Comparison of ENCODE assay signal across 15 cellular contexts in the genomic region with DNA sequence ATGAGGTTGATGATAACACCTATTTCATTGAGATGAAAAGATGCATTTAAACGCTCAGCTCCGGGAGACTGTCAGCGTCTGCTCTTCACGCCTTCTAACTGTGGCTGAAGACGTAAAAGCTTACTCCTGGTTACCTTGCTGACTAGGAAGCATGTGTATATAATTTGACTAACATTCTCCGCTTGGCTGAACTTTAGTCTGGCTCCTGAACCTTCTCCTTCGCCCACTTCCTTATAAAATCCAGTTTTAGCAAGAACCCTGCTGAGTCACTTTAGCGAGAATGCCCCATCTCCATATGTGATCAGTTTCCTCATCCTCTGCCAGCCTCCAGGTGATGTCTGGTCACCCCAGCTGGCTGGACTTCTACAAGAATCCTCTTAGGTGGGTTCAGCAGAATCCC. TPM values are rescaled to one million over a fixed set of nuclear protein-coding genes. Genes with fewer than 3 reads are reported as not detected.
DNase-seq lines count a peak whose midpoint lies in the region; ATAC-seq, FAIRE-seq and TF ChIP-seq lines count a peak whose summit lies in the region.
"Had no signal": no experiment of that assay in that cellular context is flagged by ENCODE, and none has a peak within 500 bp of the region (broad histone marks: within the 10 kb centered on the region; RNA-seq: fewer than 3 reads in every experiment).

No MANE protein-coding gene starts in this region.

- H3K4me2 ChIP-seq in H9 (ENCODE audit: insufficient read depth, insufficient read length, low read length), result no peak overlapping the region

- H3K9me3 ChIP-seq in H9 (ENCODE audit: control insufficient read depth, low read depth, low read length), result no peaks in the 10 kb centered on the region
- H3K9me3 ChIP-seq: HAP-1, SJSA1 had no signal

- H2BK12ac ChIP-seq in H9 (ENCODE audit: insufficient read length, low read depth, low read length), result no peak overlapping the region

- FAIRE-seq in RCC 7860 (lab: Jason Lieb, UNC), result peak; percentile 96
- FAIRE-seq: G401.6, GM18507, islet of Langerhans had no signal

- no peak overlapping the region for H3K4me3 Mint-ChIP-seq in H9
- peak overlapping the region; percentile 20 for H3K4me3 Mint-ChIP-seq in glutamatergic neuron (ENCODE audit: unreplicated experiment)

- H3K79me2 ChIP-seq in H9 (ENCODE audit: insufficient read depth, low read length), result no peaks in the 10 kb centered on the region

- TF ChIP-seq CTCF in H9 (conservative IDR thresholded peaks at IDR 0.05) (no peak), glutamatergic neuron (IDR thresholded peaks at IDR 0.05; ENCODE audit: partially characterized antibody, unreplicated experiment) (no peak)

- no peak overlapping the region for H2BK5ac ChIP-seq in H9 (ENCODE audit: insufficient read length, low read length)

- no peaks in the 10 kb centered on the region for H3K79me1 ChIP-seq in H9 (ENCODE audit: insufficient read depth, low read depth, low read length, poor library complexity, severe bottlenecking)

- no peak overlapping the region for H3K18ac ChIP-seq in H9 (ENCODE audit: insufficient read length, low read depth, low read length)

- H3K4ac ChIP-seq in H9 (ENCODE audit: low read depth, low read length), result no peak overlapping the region

- no peak overlapping the region for H3K14ac ChIP-seq in H9 (ENCODE audit: insufficient read depth, low read length)

- DNase-seq in A172 (ENCODE audit: low spot score) (peak; percentile 23), H9 (no peak), RCC 7860 (ENCODE audit: low spot score) (peak; percentile 96), glutamatergic neuron (no peak), cerebellar cortex (ENCODE audit: low spot score) (no peak), NCI-H774 (lab: John Stamatoyannopoulos, UW) (no peak), NCI-H1417 (lab: John Stamatoyannopoulos, UW) (no peak)
- DNase-seq: amniotic stem cell, NCI-H1092 treated with DMSO at 0.1 percent for 48 hours had no signal

- H3K27ac ChIP-seq in H9 (ENCODE audit: insufficient read length, low read depth, low read length), result no peak overlapping the region
- H3K27ac ChIP-seq: SJSA1 had no signal

- H2BK20ac ChIP-seq in H9 (ENCODE audit: low read depth, low read length, poor library complexity, severe bottlenecking), result no peak overlapping the region

- peak overlapping the region in 2 of 3 experiments; percentile 8 to 41; a peak in 1 of 7 replicates for H3K27ac Mint-ChIP-seq in H9
- no peak overlapping the region for H3K27ac Mint-ChIP-seq in glutamatergic neuron (ENCODE audit: unreplicated experiment)

- WGBS in H9 (ENCODE audit: extremely low coverage, insufficient read length, low lambda C conversion rate), result no CpG with 5 or more reads among the region's 8 CpGs

- H4K8ac ChIP-seq in H9 (replicated peaks; ENCODE audit: insufficient read length, low read depth, low read length), result no peak overlapping the region

- H3K27me3 ChIP-seq in H9 (ENCODE audit: insufficient read depth, low read length), result no peaks in the 10 kb centered on the region; the same call in 1 of the 2 replicates
- H3K27me3 ChIP-seq: SJSA1 had no signal

- no peak overlapping the region for H3K9ac ChIP-seq in H9 (ENCODE audit: extremely low read depth, insufficient read length, low read length)

- no peak overlapping the region for H2AFZ ChIP-seq in H9 (ENCODE audit: low read length)

- H3K23ac ChIP-seq in H9 (ENCODE audit: insufficient read length, low read depth, low read length), result no peak overlapping the region

- no peaks in the 10 kb centered on the region; the same call in 1 of the 2 replicates for H3K4me1 ChIP-seq in H9 (ENCODE audit: insufficient read depth, low read length)
- H3K4me1 ChIP-seq: HAP-1 had no signal

- H2BK120ac ChIP-seq in H9 (ENCODE audit: low read depth, low read length, poor library complexity, severe bottlenecking), result no peak overlapping the region

- H4K91ac ChIP-seq in H9 (ENCODE audit: insufficient read length, low read depth, low read length), result no peak overlapping the region

- no peaks in the 10 kb centered on the region for H4K20me1 ChIP-seq in H9 (ENCODE audit: control insufficient read depth, insufficient read depth, insufficient read length)

- no peak overlapping the region for H2BK15ac ChIP-seq in H9 (ENCODE audit: low read depth, low read length)

- H3K36me3 Mint-ChIP-seq in H9 (ENCODE audit: insufficient read depth in 1 of 3, low read depth in 3 of 3), result no peaks in the 10 kb centered on the region
- H3K36me3 Mint-ChIP-seq in glutamatergic neuron (ENCODE audit: unreplicated experiment), result no peaks in the 10 kb centered on the region

- no peak overlapping the region for H3T11ph ChIP-seq in H9 (ENCODE audit: low read length)

- H3K56ac ChIP-seq in H9 (ENCODE audit: insufficient read length, low read depth, low read length), result no peak overlapping the region

- no peak for ATAC-seq in GM21528 (IDR thresholded peaks at IDR 0.05; ENCODE audit: low FRiP score, unreplicated experiment)

- H3K9me3 Mint-ChIP-seq in H9 (no peaks in the 10 kb centered on the region), glutamatergic neuron (ENCODE audit: unreplicated experiment) (peaks cover 10% of the 10 kb centered on the region)

- peaks cover 18 to 19% of the 10 kb centered on the region in 2 experiments for H3K4me1 Mint-ChIP-seq in H9
- H3K4me1 Mint-ChIP-seq in glutamatergic neuron (ENCODE audit: low read depth, unreplicated experiment), result peaks cover 34% of the 10 kb centered on the region

- H3K27me3 Mint-ChIP-seq in H9 (ENCODE audit: low read depth), result no peaks in the 10 kb centered on the region; the same call in 1 of the 2 replicates
- H3K27me3 Mint-ChIP-seq in glutamatergic neuron (ENCODE audit: unreplicated experiment), result peaks cover 7% of the 10 kb centered on the region

- H3K23me2 ChIP-seq in H9 (ENCODE audit: insufficient read length, low read depth, low read length, poor library complexity, severe bottlenecking), result no peaks in the 10 kb centered on the region

- no peak overlapping the region for H2AK5ac ChIP-seq in H9 (ENCODE audit: insufficient read length, low read length)

- no peak overlapping the region for H4K5ac ChIP-seq in H9 (ENCODE audit: insufficient read length, low read depth, low read length)

RNA-seq across cellular contexts. Expression of gene CREG2, which starts 12.7 kb away (rescaled TPM):
- total RNA-seq in A172 (2014; rRNA removed; shearing (Covaris generic)), result 0.62 and 0.69 TPM in 2 replicates
- total RNA-seq in H9 (2021), result 0.77 and 1.2 TPM in 2 replicates
- 1.3 TPM for total RNA-seq in glutamatergic neuron (ENCODE audit: unreplicated experiment)
- total RNA-seq: SJSA1 had no signal

Comparison
In these comparisons a context has a peak if more than half of its experiments do, and no peak if none do; other contexts are left out.
1. DNase-seq: peak in A172 (single experiment) and RCC 7860 (single experiment); none in H9 (single experiment), glutamatergic neuron (single experiment), cerebellar cortex (single experiment), NCI-H774 (single experiment) and NCI-H1417 (0 of 3).